ENCODE assay signal across 1 cellular context in the genomic region with DNA sequence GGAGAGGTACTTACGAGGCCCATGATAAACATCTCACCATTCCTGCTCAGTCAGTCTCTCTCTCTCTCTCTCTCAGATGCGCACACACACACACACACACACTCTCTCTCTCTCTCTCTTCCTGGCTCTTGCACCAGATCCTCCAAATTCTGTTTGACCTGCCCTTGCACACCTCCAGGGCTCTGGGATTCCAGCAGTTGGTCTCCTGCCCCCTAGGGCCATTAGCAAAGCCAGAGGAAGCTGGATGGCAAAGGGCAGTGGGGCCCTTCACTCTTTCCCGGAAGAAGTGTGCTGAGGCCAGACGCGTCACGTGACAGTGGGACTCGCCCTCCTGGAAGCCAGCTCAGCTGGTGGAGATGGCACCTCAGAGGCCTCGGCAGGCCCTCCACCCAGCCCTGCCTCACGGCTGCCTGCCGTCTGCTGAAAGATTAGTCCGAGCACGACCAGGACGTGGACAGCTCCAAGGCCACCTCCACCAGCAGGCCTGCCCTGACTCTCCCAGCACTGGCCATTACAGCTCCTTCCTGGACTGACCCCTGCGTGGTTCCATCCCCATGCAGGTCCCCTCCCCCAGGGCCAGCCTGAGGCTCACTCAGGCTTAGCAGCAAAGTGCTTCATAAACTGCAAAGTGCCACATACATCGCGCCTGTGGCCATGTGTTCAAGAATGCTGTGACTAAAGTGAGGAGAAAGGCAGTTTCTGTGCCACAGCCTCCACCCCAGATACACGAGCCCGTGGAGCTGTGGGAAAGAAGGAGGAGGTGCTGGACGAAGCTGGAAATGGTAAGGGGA.
TF ChIP-seq lines count a peak whose summit lies in the region.

No MANE protein-coding gene starts in this region.

TF ChIP-seq in K562, 482 proteins besides CTCF, POLR2A, EP300 and RAD21 (continued from another document):
- no peak; the same call in 1 of the 2 replicates for TF ChIP-seq MTA2 (IDR thresholded peaks at IDR 0.05; ENCODE audit: low read depth)
- TF ChIP-seq DNMT1 (IDR thresholded peaks at IDR 0.05): no peak
- TF ChIP-seq SMAD4 (CRISPR knock-in tag; conservative IDR thresholded peaks at IDR 0.05): peak; percentile 73
- TF ChIP-seq MEF2D (tag; conservative IDR thresholded peaks at IDR 0.05; ENCODE audit: low read depth): 0 out of 2 replicates have a peak, but pooled peaks have one; percentile 20
- TF ChIP-seq CBFA2T2 (conservative IDR thresholded peaks at IDR 0.05): peak; percentile 72
- 0 out of 4 replicates have a peak, but pooled peaks of 1 of the 2 experiments have one; percentile 11 for TF ChIP-seq RCOR1 (IDR thresholded peaks at IDR 0.05; ENCODE audit: borderline replicate concordance in 1 of 2, low read depth in 2 of 2, low read length in 2 of 2)
- no peak for TF ChIP-seq POLR2AphosphoS5 (IDR thresholded peaks at IDR 0.05; ENCODE audit: control insufficient read depth, insufficient read depth, low read depth, low read length)
- no peak; the same call in 1 of the 2 replicates for TF ChIP-seq HES1 (IDR thresholded peaks at IDR 0.05; ENCODE audit: low read depth)
- no peak for TF ChIP-seq ZKSCAN3 (CRISPR knock-in tag; IDR thresholded peaks at IDR 0.05)
- TF ChIP-seq, protein P1, sequence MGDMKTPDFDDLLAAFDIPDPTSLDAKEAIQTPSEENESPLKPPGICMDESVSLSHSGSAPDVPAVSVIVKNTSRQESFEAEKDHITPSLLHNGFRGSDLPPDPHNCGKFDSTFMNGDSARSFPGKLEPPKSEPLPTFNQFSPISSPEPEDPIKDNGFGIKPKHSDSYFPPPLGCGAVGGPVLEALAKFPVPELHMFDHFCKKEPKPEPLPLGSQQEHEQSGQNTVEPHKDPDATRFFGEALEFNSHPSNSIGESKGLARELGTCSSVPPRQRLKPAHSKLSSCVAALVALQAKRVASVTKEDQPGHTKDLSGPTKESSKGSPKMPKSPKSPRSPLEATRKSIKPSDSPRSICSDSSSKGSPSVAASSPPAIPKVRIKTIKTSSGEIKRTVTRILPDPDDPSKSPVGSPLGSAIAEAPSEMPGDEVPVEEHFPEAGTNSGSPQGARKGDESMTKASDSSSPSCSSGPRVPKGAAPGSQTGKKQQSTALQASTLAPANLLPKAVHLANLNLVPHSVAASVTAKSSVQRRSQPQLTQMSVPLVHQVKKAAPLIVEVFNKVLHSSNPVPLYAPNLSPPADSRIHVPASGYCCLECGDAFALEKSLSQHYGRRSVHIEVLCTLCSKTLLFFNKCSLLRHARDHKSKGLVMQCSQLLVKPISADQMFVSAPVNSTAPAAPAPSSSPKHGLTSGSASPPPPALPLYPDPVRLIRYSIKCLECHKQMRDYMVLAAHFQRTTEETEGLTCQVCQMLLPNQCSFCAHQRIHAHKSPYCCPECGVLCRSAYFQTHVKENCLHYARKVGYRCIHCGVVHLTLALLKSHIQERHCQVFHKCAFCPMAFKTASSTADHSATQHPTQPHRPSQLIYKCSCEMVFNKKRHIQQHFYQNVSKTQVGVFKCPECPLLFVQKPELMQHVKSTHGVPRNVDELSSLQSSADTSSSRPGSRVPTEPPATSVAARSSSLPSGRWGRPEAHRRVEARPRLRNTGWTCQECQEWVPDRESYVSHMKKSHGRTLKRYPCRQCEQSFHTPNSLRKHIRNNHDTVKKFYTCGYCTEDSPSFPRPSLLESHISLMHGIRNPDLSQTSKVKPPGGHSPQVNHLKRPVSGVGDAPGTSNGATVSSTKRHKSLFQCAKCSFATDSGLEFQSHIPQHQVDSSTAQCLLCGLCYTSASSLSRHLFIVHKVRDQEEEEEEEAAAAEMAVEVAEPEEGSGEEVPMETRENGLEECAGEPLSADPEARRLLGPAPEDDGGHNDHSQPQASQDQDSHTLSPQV (IDR thresholded peaks at IDR 0.05): peak; percentile 44; the same call in 1 of the 2 replicates
- no peak for TF ChIP-seq CCNT2 (IDR thresholded peaks at IDR 0.05; ENCODE audit: borderline replicate concordance, extremely low read depth, insufficient read length, low read depth, low read length)
- TF ChIP-seq ARNT (IDR thresholded peaks at IDR 0.05): peak in 1 of 2 experiments; percentile 62; a peak in 1 of 4 replicates
- no peak for TF ChIP-seq ZNF57 (CRISPR knock-in tag; IDR thresholded peaks at IDR 0.05)
- no peak for TF ChIP-seq SPI1 (IDR thresholded peaks at IDR 0.05; ENCODE audit: borderline replicate concordance, low read depth, low read length)
- TF ChIP-seq MECOM (CRISPR knock-in tag; IDR thresholded peaks at IDR 0.05): no peak
- no peak for TF ChIP-seq CC2D1A (IDR thresholded peaks at IDR 0.05)
- no peak for TF ChIP-seq E4F1 (CRISPR knock-in tag; IDR thresholded peaks at IDR 0.05; ENCODE audit: borderline replicate concordance)
- TF ChIP-seq HDAC1 (IDR thresholded peaks at IDR 0.05): peak in 1 of 2 experiments; percentile 63; a peak in 2 of 4 replicates
- no peak for TF ChIP-seq ZNF511 (CRISPR knock-in tag; IDR thresholded peaks at IDR 0.05)
- TF ChIP-seq ZNF449 (CRISPR knock-in tag; IDR thresholded peaks at IDR 0.05): no peak
- TF ChIP-seq ZBTB2 (IDR thresholded peaks at IDR 0.05): peak; percentile 69; the same call in 1 of the 2 replicates
- TF ChIP-seq MLLT1 (IDR thresholded peaks at IDR 0.05): peak; percentile 30 to 40; a peak in 2 of 4 replicates
- peak; percentile 63 for TF ChIP-seq ZEB2 (IDR thresholded peaks at IDR 0.05)
- no peak for TF ChIP-seq POLR3G (IDR thresholded peaks at IDR 0.05; ENCODE audit: extremely low read depth, insufficient read length, insufficient replicate concordance)
- TF ChIP-seq ESRRA (IDR thresholded peaks at IDR 0.05; ENCODE audit: borderline replicate concordance, low read depth): no peak
- TF ChIP-seq, protein P2, sequence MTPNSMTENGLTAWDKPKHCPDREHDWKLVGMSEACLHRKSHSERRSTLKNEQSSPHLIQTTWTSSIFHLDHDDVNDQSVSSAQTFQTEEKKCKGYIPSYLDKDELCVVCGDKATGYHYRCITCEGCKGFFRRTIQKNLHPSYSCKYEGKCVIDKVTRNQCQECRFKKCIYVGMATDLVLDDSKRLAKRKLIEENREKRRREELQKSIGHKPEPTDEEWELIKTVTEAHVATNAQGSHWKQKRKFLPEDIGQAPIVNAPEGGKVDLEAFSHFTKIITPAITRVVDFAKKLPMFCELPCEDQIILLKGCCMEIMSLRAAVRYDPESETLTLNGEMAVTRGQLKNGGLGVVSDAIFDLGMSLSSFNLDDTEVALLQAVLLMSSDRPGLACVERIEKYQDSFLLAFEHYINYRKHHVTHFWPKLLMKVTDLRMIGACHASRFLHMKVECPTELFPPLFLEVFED (CRISPR knock-in tag; conservative IDR thresholded peaks at IDR 0.05): no peak
- TF ChIP-seq PRPF4 (IDR thresholded peaks at IDR 0.05; ENCODE audit: insufficient read depth, low read depth, low read length, poor library complexity, severe bottlenecking): no peak
- TF ChIP-seq ZNF274 (IDR thresholded peaks at IDR 0.05; ENCODE audit: borderline replicate concordance, low read depth, low read length): no peak
- no peak for TF ChIP-seq CREBBP (IDR thresholded peaks at IDR 0.05; ENCODE audit: low read depth, low read length)
- no peak for TF ChIP-seq ZNF23 (CRISPR knock-in tag; IDR thresholded peaks at IDR 0.05)
- no peak for TF ChIP-seq HDAC2 (IDR thresholded peaks at IDR 0.05)
- no peak for TF ChIP-seq ZNF778 (CRISPR knock-in tag; IDR thresholded peaks at IDR 0.05)
